ENCODE assay signal across 1 cellular context in the genomic region with DNA sequence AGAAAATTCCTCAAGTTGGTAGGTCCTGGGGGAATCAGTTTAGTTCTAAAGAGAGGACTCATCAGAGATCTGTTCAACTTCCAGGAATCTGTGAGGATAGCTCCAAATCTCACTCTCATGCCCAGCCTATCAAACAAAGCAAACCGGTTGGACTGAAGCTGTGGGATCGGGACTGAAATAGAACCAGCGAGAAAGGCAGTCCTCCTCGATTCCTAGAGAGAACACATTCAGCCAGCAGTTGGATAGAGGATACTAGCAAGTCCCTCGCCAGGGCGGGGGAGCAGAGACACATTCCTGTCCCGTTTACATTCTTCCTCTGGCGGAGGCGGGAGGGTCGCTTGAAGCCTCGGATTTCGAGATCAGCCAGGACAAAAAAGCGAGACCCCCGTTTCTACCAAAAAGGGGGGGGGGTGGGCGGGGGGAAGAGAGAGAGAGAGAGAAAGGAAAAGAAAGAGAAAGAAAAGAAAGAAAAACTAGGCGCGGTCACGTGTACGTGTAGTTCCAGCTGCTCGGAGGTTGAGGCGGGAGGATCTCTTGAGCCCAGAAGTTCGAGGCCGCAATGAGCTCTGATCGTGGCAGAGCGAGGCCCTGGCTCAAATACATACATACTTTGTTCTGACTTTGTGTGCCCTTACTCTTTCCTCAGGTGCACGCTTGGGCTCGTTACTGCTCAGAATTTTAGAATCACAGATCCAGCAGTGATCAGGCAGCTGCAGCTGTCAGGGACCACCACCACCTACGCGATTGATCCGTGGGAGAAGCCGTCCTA.
A peak's percentile ranks its signal among the peaks of the same experiment; 100 is the strongest.
TF ChIP-seq lines count a peak whose summit lies in the region.

No MANE protein-coding gene starts in this region.

TF ChIP-seq in HepG2, 621 proteins besides CTCF, POLR2A, EP300 and RAD21 (continued from another document and continues in another):
- TF ChIP-seq ZUFSP (CRISPR knock-in tag; IDR thresholded peaks at IDR 0.05; ENCODE audit: borderline replicate concordance): no peak
- no peak for TF ChIP-seq ATM (IDR thresholded peaks at IDR 0.05; ENCODE audit: borderline replicate concordance)
- TF ChIP-seq ZNF800 (CRISPR knock-in tag; IDR thresholded peaks at IDR 0.05): 0 out of 2 replicates have a peak, but pooled peaks have one; percentile 5
- peak; percentile 31; the same call in 1 of the 2 replicates for TF ChIP-seq SP4 (CRISPR knock-in tag; IDR thresholded peaks at IDR 0.05)
- TF ChIP-seq, protein P1, sequence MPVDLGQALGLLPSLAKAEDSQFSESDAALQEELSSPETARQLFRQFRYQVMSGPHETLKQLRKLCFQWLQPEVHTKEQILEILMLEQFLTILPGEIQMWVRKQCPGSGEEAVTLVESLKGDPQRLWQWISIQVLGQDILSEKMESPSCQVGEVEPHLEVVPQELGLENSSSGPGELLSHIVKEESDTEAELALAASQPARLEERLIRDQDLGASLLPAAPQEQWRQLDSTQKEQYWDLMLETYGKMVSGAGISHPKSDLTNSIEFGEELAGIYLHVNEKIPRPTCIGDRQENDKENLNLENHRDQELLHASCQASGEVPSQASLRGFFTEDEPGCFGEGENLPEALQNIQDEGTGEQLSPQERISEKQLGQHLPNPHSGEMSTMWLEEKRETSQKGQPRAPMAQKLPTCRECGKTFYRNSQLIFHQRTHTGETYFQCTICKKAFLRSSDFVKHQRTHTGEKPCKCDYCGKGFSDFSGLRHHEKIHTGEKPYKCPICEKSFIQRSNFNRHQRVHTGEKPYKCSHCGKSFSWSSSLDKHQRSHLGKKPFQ (CRISPR knock-in tag; IDR thresholded peaks at IDR 0.05; ENCODE audit: insufficient replicate concordance): no peak
- no peak for TF ChIP-seq SP2 (CRISPR knock-in tag; IDR thresholded peaks at IDR 0.05)
- TF ChIP-seq DMAP1 (CRISPR knock-in tag; IDR thresholded peaks at IDR 0.05): peak; percentile 82
- TF ChIP-seq SOX13 (IDR thresholded peaks at IDR 0.05): peak; percentile 56; the same call in 1 of the 2 replicates
- TF ChIP-seq SOX13 (CRISPR knock-in tag; conservative IDR thresholded peaks at IDR 0.05 in 1 of 2, IDR thresholded peaks at IDR 0.05 in 1 of 2): peak in 1 of 2 experiments; percentile 54; a peak in 1 of 4 replicates
- TF ChIP-seq ZHX2 (IDR thresholded peaks at IDR 0.05; ENCODE audit: low read depth): peak; percentile 76
- TF ChIP-seq ZHX2 (CRISPR knock-in tag; IDR thresholded peaks at IDR 0.05; ENCODE audit: borderline replicate concordance): no peak
- TF ChIP-seq, protein P2, sequence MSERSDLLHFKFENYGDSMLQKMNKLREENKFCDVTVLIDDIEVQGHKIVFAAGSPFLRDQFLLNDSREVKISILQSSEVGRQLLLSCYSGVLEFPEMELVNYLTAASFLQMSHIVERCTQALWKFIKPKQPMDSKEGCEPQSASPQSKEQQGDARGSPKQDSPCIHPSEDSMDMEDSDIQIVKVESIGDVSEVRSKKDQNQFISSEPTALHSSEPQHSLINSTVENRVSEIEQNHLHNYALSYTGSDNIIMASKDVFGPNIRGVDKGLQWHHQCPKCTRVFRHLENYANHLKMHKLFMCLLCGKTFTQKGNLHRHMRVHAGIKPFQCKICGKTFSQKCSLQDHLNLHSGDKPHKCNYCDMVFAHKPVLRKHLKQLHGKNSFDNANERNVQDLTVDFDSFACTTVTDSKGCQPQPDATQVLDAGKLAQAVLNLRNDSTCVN (CRISPR knock-in tag; IDR thresholded peaks at IDR 0.05; ENCODE audit: borderline replicate concordance): peak; percentile 68; the same call in 1 of the 2 replicates
- TF ChIP-seq ZNF44 (CRISPR knock-in tag; IDR thresholded peaks at IDR 0.05): no peak
- peak; percentile 60; the same call in 1 of the 2 replicates for TF ChIP-seq KMT2A (CRISPR knock-in tag; IDR thresholded peaks at IDR 0.05)
- TF ChIP-seq MZF1 (CRISPR knock-in tag; IDR thresholded peaks at IDR 0.05; ENCODE audit: borderline replicate concordance): no peak
- peak; percentile 82 for TF ChIP-seq RXRB (CRISPR knock-in tag; IDR thresholded peaks at IDR 0.05; ENCODE audit: borderline replicate concordance)
- peak; percentile 75; the same call in 1 of the 2 replicates for TF ChIP-seq SIN3A (IDR thresholded peaks at IDR 0.05; ENCODE audit: borderline replicate concordance, low read depth, low read length)
- 0 out of 2 replicates have a peak, but pooled peaks have one; percentile 14 for TF ChIP-seq SP5 (CRISPR knock-in tag; IDR thresholded peaks at IDR 0.05; ENCODE audit: borderline replicate concordance, low read depth)
- TF ChIP-seq RBM39 (IDR thresholded peaks at IDR 0.05; ENCODE audit: low read depth, low read length, poor library complexity, severe bottlenecking): peak; percentile 62
- TF ChIP-seq ZSCAN29 (CRISPR knock-in tag; conservative IDR thresholded peaks at IDR 0.05): peak; percentile 58; the same call in 1 of the 2 replicates
- TF ChIP-seq ZNF3 (CRISPR knock-in tag; IDR thresholded peaks at IDR 0.05): no peak
- no peak for TF ChIP-seq ZC3H4 (CRISPR knock-in tag; IDR thresholded peaks at IDR 0.05; ENCODE audit: borderline replicate concordance)
- no peak for TF ChIP-seq RNF2 (conservative IDR thresholded peaks at IDR 0.05; ENCODE audit: low read depth)
- 0 out of 2 replicates have a peak, but pooled peaks have one; percentile 46 for TF ChIP-seq BHLHE40 (IDR thresholded peaks at IDR 0.05; ENCODE audit: low read length)
- peak; percentile 94 for TF ChIP-seq ZMYM4 (CRISPR knock-in tag; IDR thresholded peaks at IDR 0.05)
- no peak for TF ChIP-seq ZKSCAN1 (IDR thresholded peaks at IDR 0.05; ENCODE audit: low read length)
- peak; percentile 56; the same call in 1 of the 2 replicates for TF ChIP-seq ZNF614 (CRISPR knock-in tag; IDR thresholded peaks at IDR 0.05; ENCODE audit: borderline replicate concordance)
- TF ChIP-seq IRF1 (CRISPR knock-in tag; IDR thresholded peaks at IDR 0.05; ENCODE audit: low read depth): no peak
- peak; percentile 2 for TF ChIP-seq ZEB1 (IDR thresholded peaks at IDR 0.05; ENCODE audit: insufficient replicate concordance, low read depth)
- TF ChIP-seq ZNF672 (CRISPR knock-in tag; IDR thresholded peaks at IDR 0.05): no peak
- TF ChIP-seq, protein P3, sequence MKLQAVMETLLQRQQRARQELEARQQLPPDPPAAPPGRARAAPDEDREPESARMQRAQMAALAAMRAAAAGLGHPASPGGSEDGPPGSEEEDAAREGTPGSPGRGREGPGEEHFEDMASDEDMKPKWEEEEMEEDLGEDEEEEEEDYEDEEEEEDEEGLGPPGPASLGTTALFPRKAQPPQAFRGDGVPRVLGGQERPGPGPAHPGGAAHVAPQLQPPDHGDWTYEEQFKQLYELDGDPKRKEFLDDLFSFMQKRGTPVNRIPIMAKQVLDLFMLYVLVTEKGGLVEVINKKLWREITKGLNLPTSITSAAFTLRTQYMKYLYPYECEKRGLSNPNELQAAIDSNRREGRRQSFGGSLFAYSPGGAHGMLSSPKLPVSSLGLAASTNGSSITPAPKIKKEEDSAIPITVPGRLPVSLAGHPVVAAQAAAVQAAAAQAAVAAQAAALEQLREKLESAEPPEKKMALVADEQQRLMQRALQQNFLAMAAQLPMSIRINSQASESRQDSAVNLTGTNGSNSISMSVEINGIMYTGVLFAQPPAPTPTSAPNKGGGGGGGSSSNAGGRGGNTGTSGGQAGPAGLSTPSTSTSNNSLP (IDR thresholded peaks at IDR 0.05; ENCODE audit: low read depth, low read length): peak; percentile 82
- TF ChIP-seq, protein P4, sequence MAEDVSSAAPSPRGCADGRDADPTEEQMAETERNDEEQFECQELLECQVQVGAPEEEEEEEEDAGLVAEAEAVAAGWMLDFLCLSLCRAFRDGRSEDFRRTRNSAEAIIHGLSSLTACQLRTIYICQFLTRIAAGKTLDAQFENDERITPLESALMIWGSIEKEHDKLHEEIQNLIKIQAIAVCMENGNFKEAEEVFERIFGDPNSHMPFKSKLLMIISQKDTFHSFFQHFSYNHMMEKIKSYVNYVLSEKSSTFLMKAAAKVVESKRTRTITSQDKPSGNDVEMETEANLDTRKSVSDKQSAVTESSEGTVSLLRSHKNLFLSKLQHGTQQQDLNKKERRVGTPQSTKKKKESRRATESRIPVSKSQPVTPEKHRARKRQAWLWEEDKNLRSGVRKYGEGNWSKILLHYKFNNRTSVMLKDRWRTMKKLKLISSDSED (CRISPR knock-in tag; IDR thresholded peaks at IDR 0.05): no peak
